Comparison of ENCODE assay signal across 2 cellular contexts in the genomic region with DNA sequence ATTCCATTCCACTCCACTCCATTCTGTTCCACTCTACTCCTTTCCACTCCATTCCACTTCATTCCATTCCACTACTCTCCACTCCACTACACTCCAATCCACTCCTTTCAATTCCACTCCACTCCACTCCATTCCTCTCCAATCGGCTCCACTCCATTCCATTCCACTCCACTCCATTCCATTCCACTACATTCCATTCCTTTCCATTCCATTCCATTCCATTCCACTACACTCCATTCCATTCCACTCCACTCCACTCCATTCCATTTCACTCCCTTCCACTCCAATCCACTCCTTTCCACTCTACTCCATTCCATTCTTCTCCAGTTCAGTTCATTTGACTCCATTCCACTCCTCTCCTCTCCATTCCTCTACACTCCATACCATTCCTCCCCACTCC.
TF ChIP-seq lines count a peak whose summit lies in the region.

No MANE protein-coding gene starts in this region.

TF ChIP-seq in HepG2, 621 proteins besides CTCF, POLR2A, EP300 and RAD21:
- TF ChIP-seq, protein P1, sequence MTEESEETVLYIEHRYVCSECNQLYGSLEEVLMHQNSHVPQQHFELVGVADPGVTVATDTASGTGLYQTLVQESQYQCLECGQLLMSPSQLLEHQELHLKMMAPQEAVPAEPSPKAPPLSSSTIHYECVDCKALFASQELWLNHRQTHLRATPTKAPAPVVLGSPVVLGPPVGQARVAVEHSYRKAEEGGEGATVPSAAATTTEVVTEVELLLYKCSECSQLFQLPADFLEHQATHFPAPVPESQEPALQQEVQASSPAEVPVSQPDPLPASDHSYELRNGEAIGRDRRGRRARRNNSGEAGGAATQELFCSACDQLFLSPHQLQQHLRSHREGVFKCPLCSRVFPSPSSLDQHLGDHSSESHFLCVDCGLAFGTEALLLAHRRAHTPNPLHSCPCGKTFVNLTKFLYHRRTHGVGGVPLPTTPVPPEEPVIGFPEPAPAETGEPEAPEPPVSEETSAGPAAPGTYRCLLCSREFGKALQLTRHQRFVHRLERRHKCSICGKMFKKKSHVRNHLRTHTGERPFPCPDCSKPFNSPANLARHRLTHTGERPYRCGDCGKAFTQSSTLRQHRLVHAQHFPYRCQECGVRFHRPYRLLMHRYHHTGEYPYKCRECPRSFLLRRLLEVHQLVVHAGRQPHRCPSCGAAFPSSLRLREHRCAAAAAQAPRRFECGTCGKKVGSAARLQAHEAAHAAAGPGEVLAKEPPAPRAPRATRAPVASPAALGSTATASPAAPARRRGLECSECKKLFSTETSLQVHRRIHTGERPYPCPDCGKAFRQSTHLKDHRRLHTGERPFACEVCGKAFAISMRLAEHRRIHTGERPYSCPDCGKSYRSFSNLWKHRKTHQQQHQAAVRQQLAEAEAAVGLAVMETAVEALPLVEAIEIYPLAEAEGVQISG (CRISPR knock-in tag; IDR thresholded peaks at IDR 0.05): no peak
- TF ChIP-seq ZBTB42 (CRISPR knock-in tag; IDR thresholded peaks at IDR 0.05) (no peak), ZNF552 (CRISPR knock-in tag; IDR thresholded peaks at IDR 0.05; ENCODE audit: borderline replicate concordance) (no peak), EHMT2 (IDR thresholded peaks at IDR 0.05; ENCODE audit: borderline replicate concordance, low read depth, low read length) (no peak), SRSF4 (IDR thresholded peaks at IDR 0.05; ENCODE audit: low read depth, low read length, poor library complexity, severe bottlenecking) (no peak), SMC3 (IDR thresholded peaks at IDR 0.05; ENCODE audit: low read length) (no peak), EED (CRISPR knock-in tag; IDR thresholded peaks at IDR 0.05) (no peak), ZNF496 (CRISPR knock-in tag; IDR thresholded peaks at IDR 0.05; ENCODE audit: insufficient replicate concordance) (no peak)
- TF ChIP-seq, protein P2, sequence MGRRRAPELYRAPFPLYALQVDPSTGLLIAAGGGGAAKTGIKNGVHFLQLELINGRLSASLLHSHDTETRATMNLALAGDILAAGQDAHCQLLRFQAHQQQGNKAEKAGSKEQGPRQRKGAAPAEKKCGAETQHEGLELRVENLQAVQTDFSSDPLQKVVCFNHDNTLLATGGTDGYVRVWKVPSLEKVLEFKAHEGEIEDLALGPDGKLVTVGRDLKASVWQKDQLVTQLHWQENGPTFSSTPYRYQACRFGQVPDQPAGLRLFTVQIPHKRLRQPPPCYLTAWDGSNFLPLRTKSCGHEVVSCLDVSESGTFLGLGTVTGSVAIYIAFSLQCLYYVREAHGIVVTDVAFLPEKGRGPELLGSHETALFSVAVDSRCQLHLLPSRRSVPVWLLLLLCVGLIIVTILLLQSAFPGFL (CRISPR knock-in tag; IDR thresholded peaks at IDR 0.05): no peak
TF ChIP-seq in HepG2: peak in this region for 0.

TF ChIP-seq in IMR-90, 13 proteins besides CTCF, POLR2A, EP300 and RAD21:
- TF ChIP-seq BHLHE40 (IDR thresholded peaks at IDR 0.05; ENCODE audit: low read depth, low read length): no peak
- no peak for TF ChIP-seq NFE2L2 (IDR thresholded peaks at IDR 0.05; ENCODE audit: low read depth, low read length)
- TF ChIP-seq, protein P3, sequence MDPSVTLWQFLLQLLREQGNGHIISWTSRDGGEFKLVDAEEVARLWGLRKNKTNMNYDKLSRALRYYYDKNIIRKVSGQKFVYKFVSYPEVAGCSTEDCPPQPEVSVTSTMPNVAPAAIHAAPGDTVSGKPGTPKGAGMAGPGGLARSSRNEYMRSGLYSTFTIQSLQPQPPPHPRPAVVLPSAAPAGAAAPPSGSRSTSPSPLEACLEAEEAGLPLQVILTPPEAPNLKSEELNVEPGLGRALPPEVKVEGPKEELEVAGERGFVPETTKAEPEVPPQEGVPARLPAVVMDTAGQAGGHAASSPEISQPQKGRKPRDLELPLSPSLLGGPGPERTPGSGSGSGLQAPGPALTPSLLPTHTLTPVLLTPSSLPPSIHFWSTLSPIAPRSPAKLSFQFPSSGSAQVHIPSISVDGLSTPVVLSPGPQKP (IDR thresholded peaks at IDR 0.05; ENCODE audit: borderline replicate concordance, low read depth, low read length): no peak
- no peak for TF ChIP-seq RFX5 (IDR thresholded peaks at IDR 0.05; ENCODE audit: low read depth, low read length)
